1 cellular context compared by ENCODE assay signal in genomic region chr19:46728693-46729339, GRCh38.
TF ChIP-seq lines count a peak whose summit lies in the region.

No MANE protein-coding gene starts in this region.

TF ChIP-seq in K562, 482 proteins besides CTCF, POLR2A, EP300 and RAD21 (continues in another document):
- TF ChIP-seq HEY1 (CRISPR knock-in tag; IDR thresholded peaks at IDR 0.05; ENCODE audit: borderline replicate concordance) (no peak), ATF4 (CRISPR knock-in tag; IDR thresholded peaks at IDR 0.05) (no peak), PPARD (CRISPR knock-in tag; IDR thresholded peaks at IDR 0.05) (no peak), MEF2A (IDR thresholded peaks at IDR 0.05; ENCODE audit: control insufficient read depth, low read depth, low read length) (no peak), ELF1 (tag; IDR thresholded peaks at IDR 0.05) (no peak), POLR3A (IDR thresholded peaks at IDR 0.05; ENCODE audit: borderline replicate concordance, extremely low read depth, insufficient read depth, insufficient read length) (no peak), EHMT2 (IDR thresholded peaks at IDR 0.05) (no peak), ZNF239 (CRISPR knock-in tag; IDR thresholded peaks at IDR 0.05) (no peak), ZNF766 (CRISPR knock-in tag; conservative IDR thresholded peaks at IDR 0.05) (no peak), NRF1 (conservative IDR thresholded peaks at IDR 0.05 in 1 of 2, IDR thresholded peaks at IDR 0.05 in 1 of 2) (0 out of 4 replicates have a peak, but pooled peaks of 1 of the 2 experiments have one; percentile 19), TCF7L2 (IDR thresholded peaks at IDR 0.05; ENCODE audit: low read depth, low read length) (no peak), E2F6 (IDR thresholded peaks at IDR 0.05; ENCODE audit: borderline replicate concordance in 1 of 2, extremely low read depth in 1 of 2, insufficient read depth in 1 of 2, insufficient read length in 1 of 2, low read depth in 1 of 2, low read length in 1 of 2, poor library complexity in 1 of 2, severe bottlenecking in 1 of 2) (no peak), CAMTA2 (CRISPR knock-in tag; conservative IDR thresholded peaks at IDR 0.05) (no peak), ZNF512 (tag; IDR thresholded peaks at IDR 0.05) (no peak), ZNF780A (CRISPR knock-in tag; IDR thresholded peaks at IDR 0.05) (no peak), GABPB1 (CRISPR knock-in tag; IDR thresholded peaks at IDR 0.05) (no peak), NR3C1 (CRISPR knock-in tag; IDR thresholded peaks at IDR 0.05) (no peak), NCOA2 (IDR thresholded peaks at IDR 0.05; ENCODE audit: partially characterized antibody in 2 of 2) (no peak), CREB5 (CRISPR knock-in tag; IDR thresholded peaks at IDR 0.05) (no peak), BHLHE40 (IDR thresholded peaks at IDR 0.05; ENCODE audit: low read length) (no peak), ZNF133 (CRISPR knock-in tag; IDR thresholded peaks at IDR 0.05) (no peak), SIX5 (IDR thresholded peaks at IDR 0.05; ENCODE audit: borderline replicate concordance in 1 of 2, insufficient read depth in 1 of 2, low read depth in 1 of 2, low read length in 2 of 2) (no peak), TBL1XR1 (IDR thresholded peaks at IDR 0.05; ENCODE audit: low read length in 2 of 2) (no peak), CHD2 (IDR thresholded peaks at IDR 0.05; ENCODE audit: low read depth, low read length) (no peak), SREBF2 (CRISPR knock-in tag; IDR thresholded peaks at IDR 0.05) (no peak), TRIM25 (IDR thresholded peaks at IDR 0.05; ENCODE audit: borderline replicate concordance) (no peak), NCOA4 (IDR thresholded peaks at IDR 0.05; ENCODE audit: partially characterized antibody) (no peak), NFXL1 (CRISPR knock-in tag; IDR thresholded peaks at IDR 0.05) (no peak), RBM22 (IDR thresholded peaks at IDR 0.05; ENCODE audit: low read depth, low read length, poor library complexity, severe bottlenecking) (peak; percentile 46), ZNF24 (IDR thresholded peaks at IDR 0.05) (no peak), KLF16 (IDR thresholded peaks at IDR 0.05) (no peak), NR2C2 (CRISPR knock-in tag; IDR thresholded peaks at IDR 0.05) (no peak), NR2C2 (tag; IDR thresholded peaks at IDR 0.05) (no peak), ILK (tag; IDR thresholded peaks at IDR 0.05; ENCODE audit: borderline replicate concordance, low read depth) (no peak), DACH1 (IDR thresholded peaks at IDR 0.05; ENCODE audit: partially characterized antibody) (no peak), SMARCC2 (IDR thresholded peaks at IDR 0.05; ENCODE audit: low read depth) (0 out of 2 replicates have a peak, but pooled peaks have one; percentile 33), DMBX1 (CRISPR knock-in tag; IDR thresholded peaks at IDR 0.05; ENCODE audit: borderline replicate concordance) (no peak), ZNF589 (CRISPR knock-in tag; IDR thresholded peaks at IDR 0.05; ENCODE audit: low read depth) (no peak), CBFB (CRISPR knock-in tag; IDR thresholded peaks at IDR 0.05) (no peak), SMARCA4 (IDR thresholded peaks at IDR 0.05) (peak; percentile 76), EZH2 (IDR thresholded peaks at IDR 0.05; ENCODE audit: borderline replicate concordance, low read depth, low read length) (no peak), E2F4 (CRISPR knock-in tag; IDR thresholded peaks at IDR 0.05; ENCODE audit: low read depth) (no peak), ETV1 (tag; conservative IDR thresholded peaks at IDR 0.05; ENCODE audit: low read depth) (no peak), FOXK2 (conservative IDR thresholded peaks at IDR 0.05 in 1 of 2, IDR thresholded peaks at IDR 0.05 in 1 of 2; ENCODE audit: low read depth in 2 of 2) (no peak), ELF2 (CRISPR knock-in tag; IDR thresholded peaks at IDR 0.05) (no peak), POLR2AphosphoS2 (IDR thresholded peaks at IDR 0.05; ENCODE audit: low read length) (no peak), DPF2 (IDR thresholded peaks at IDR 0.05) (no peak), JUND (IDR thresholded peaks at IDR 0.05; ENCODE audit: borderline replicate concordance, low read depth, low read length) (peak; percentile 38; the same call in 1 of the 2 replicates), JUND (tag; IDR thresholded peaks at IDR 0.05; ENCODE audit: borderline replicate concordance, low read depth, low read length) (no peak), PML (IDR thresholded peaks at IDR 0.05; ENCODE audit: low read length) (no peak), TAF15 (IDR thresholded peaks at IDR 0.05; ENCODE audit: low read depth, low read length) (no peak), HIVEP1 (CRISPR knock-in tag; IDR thresholded peaks at IDR 0.05) (no peak), STAG1 (CRISPR knock-in tag; IDR thresholded peaks at IDR 0.05; ENCODE audit: borderline replicate concordance) (no peak; the same call in 1 of the 2 replicates)
- TF ChIP-seq, protein P1, sequence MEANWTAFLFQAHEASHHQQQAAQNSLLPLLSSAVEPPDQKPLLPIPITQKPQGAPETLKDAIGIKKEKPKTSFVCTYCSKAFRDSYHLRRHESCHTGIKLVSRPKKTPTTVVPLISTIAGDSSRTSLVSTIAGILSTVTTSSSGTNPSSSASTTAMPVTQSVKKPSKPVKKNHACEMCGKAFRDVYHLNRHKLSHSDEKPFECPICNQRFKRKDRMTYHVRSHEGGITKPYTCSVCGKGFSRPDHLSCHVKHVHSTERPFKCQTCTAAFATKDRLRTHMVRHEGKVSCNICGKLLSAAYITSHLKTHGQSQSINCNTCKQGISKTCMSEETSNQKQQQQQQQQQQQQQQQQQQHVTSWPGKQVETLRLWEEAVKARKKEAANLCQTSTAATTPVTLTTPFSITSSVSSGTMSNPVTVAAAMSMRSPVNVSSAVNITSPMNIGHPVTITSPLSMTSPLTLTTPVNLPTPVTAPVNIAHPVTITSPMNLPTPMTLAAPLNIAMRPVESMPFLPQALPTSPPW (CRISPR knock-in tag; IDR thresholded peaks at IDR 0.05), result peak; percentile 57
- TF ChIP-seq, protein P2, sequence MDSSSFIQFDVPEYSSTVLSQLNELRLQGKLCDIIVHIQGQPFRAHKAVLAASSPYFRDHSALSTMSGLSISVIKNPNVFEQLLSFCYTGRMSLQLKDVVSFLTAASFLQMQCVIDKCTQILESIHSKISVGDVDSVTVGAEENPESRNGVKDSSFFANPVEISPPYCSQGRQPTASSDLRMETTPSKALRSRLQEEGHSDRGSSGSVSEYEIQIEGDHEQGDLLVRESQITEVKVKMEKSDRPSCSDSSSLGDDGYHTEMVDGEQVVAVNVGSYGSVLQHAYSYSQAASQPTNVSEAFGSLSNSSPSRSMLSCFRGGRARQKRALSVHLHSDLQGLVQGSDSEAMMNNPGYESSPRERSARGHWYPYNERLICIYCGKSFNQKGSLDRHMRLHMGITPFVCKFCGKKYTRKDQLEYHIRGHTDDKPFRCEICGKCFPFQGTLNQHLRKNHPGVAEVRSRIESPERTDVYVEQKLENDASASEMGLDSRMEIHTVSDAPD (CRISPR knock-in tag; IDR thresholded peaks at IDR 0.05), result no peak
- TF ChIP-seq, protein P3, sequence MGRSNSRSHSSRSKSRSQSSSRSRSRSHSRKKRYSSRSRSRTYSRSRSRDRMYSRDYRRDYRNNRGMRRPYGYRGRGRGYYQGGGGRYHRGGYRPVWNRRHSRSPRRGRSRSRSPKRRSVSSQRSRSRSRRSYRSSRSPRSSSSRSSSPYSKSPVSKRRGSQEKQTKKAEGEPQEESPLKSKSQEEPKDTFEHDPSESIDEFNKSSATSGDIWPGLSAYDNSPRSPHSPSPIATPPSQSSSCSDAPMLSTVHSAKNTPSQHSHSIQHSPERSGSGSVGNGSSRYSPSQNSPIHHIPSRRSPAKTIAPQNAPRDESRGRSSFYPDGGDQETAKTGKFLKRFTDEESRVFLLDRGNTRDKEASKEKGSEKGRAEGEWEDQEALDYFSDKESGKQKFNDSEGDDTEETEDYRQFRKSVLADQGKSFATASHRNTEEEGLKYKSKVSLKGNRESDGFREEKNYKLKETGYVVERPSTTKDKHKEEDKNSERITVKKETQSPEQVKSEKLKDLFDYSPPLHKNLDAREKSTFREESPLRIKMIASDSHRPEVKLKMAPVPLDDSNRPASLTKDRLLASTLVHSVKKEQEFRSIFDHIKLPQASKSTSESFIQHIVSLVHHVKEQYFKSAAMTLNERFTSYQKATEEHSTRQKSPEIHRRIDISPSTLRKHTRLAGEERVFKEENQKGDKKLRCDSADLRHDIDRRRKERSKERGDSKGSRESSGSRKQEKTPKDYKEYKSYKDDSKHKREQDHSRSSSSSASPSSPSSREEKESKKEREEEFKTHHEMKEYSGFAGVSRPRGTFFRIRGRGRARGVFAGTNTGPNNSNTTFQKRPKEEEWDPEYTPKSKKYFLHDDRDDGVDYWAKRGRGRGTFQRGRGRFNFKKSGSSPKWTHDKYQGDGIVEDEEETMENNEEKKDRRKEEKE (IDR thresholded peaks at IDR 0.05; ENCODE audit: borderline replicate concordance in 1 of 2, control insufficient read depth in 1 of 2, low read depth in 2 of 2, low read length in 1 of 2), result no peak
- TF ChIP-seq, protein P4, sequence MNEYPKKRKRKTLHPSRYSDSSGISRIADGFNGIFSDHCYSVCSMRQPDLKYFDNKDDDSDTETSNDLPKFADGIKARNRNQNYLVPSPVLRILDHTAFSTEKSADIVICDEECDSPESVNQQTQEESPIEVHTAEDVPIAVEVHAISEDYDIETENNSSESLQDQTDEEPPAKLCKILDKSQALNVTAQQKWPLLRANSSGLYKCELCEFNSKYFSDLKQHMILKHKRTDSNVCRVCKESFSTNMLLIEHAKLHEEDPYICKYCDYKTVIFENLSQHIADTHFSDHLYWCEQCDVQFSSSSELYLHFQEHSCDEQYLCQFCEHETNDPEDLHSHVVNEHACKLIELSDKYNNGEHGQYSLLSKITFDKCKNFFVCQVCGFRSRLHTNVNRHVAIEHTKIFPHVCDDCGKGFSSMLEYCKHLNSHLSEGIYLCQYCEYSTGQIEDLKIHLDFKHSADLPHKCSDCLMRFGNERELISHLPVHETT (CRISPR knock-in tag; conservative IDR thresholded peaks at IDR 0.05 in 1 of 2, IDR thresholded peaks at IDR 0.05 in 1 of 2), result no peak
- TF ChIP-seq, protein P5, sequence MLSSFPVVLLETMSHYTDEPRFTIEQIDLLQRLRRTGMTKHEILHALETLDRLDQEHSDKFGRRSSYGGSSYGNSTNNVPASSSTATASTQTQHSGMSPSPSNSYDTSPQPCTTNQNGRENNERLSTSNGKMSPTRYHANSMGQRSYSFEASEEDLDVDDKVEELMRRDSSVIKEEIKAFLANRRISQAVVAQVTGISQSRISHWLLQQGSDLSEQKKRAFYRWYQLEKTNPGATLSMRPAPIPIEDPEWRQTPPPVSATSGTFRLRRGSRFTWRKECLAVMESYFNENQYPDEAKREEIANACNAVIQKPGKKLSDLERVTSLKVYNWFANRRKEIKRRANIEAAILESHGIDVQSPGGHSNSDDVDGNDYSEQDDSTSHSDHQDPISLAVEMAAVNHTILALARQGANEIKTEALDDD (IDR thresholded peaks at IDR 0.05), result no peak
